ENCODE assay signal across 14 cellular contexts in the genomic region with DNA sequence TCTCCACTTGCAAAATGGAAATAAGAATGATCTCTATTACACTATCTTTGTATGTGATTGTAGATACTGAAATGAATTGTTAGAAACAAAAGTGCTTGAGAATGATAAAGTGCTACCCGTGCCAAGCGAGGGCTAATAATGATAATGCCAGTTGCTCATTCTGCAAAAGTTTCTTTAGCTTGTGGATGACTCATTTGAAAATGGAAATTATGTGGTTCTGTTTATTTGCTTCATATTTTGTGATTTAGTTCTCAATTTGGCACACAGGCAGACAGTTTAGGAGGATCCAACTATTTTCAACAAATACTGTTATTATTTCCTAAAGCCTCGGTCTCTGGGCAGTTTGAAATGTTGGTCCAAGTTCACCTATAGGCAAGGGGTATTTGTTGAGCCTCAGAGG.
DNase-seq lines count a peak whose midpoint lies in the region; ATAC-seq and TF ChIP-seq lines count a peak whose summit lies in the region.
"Had no signal": no experiment of that assay in that cellular context is flagged by ENCODE, and none has a peak within 500 bp of the region (broad histone marks: within the 10 kb centered on the region; RNA-seq: fewer than 3 reads in every experiment).

No MANE protein-coding gene starts in this region.

- H3K4me3 Mint-ChIP-seq in HFFc6, result peak overlapping the region; percentile 44; the same call in 1 of the 2 replicates
- no peak overlapping the region for H3K4me3 Mint-ChIP-seq in naive thymus-derived CD4-positive, alpha-beta T cell
- H3K4me3 Mint-ChIP-seq: IgD-negative memory B cell had no signal

- peaks cover 19% of the 10 kb centered on the region for H3K4me1 Mint-ChIP-seq in HFFc6 (ENCODE audit: low read depth)
- peaks cover 0 to 2% (median 0%) of the 10 kb centered on the region in 7 donors for H3K4me1 Mint-ChIP-seq in naive thymus-derived CD4-positive, alpha-beta T cell
- H3K4me1 Mint-ChIP-seq: IgD-negative memory B cell had no signal

- TF ChIP-seq CTCF in AG10803 (conservative IDR thresholded peaks at IDR 0.05; ENCODE audit: low read length) (no peak), HFFc6 (IDR thresholded peaks at IDR 0.05) (no peak), esophagus squamous epithelium (IDR thresholded peaks at IDR 0.05) (no peak)

- peaks cover 30% of the 10 kb centered on the region for H3K27me3 Mint-ChIP-seq in HFFc6 (ENCODE audit: insufficient read depth)
- H3K27me3 Mint-ChIP-seq in naive thymus-derived CD4-positive, alpha-beta T cell, result peaks cover 7 to 27% (median 13%) of the 10 kb centered on the region in 5 donors

- no peaks in the 10 kb centered on the region for H3K36me3 Mint-ChIP-seq in HFFc6 (ENCODE audit: low read depth)
- H3K36me3 Mint-ChIP-seq in naive thymus-derived CD4-positive, alpha-beta T cell, result no peaks in the 10 kb centered on the region
- H3K36me3 Mint-ChIP-seq: IgD-negative memory B cell had no signal

- POLR2A ChIA-PET in naive thymus-derived CD4-positive, alpha-beta T cell (lab: Charles Lee), result no interaction called here

- H3K27me3 ChIP-seq in naive thymus-derived CD4-positive, alpha-beta T cell (ENCODE audit: control insufficient read depth in 2 of 2, insufficient read depth in 2 of 2, low read length in 2 of 2), result no peaks in the 10 kb centered on the region
- H3K27me3 ChIP-seq in esophagus squamous epithelium, result peaks cover 0 to 15% (median 0%) of the 10 kb centered on the region in 4 donors
- H3K27me3 ChIP-seq: BE2C had no signal

- CTCF ChIA-PET in naive thymus-derived CD4-positive, alpha-beta T cell (lab: Charles Lee), result no interaction called here

- no peak for TF ChIP-seq POLR2A in esophagus squamous epithelium (IDR thresholded peaks at IDR 0.05)

- H3K9me3 ChIP-seq in naive thymus-derived CD4-positive, alpha-beta T cell (ENCODE audit: control insufficient read depth in 2 of 3, low read length in 3 of 3), result no peaks in the 10 kb centered on the region
- no peaks in the 10 kb centered on the region for H3K9me3 ChIP-seq in esophagus squamous epithelium
- H3K9me3 ChIP-seq: BE2C had no signal

- ATAC-seq in naive thymus-derived CD4-positive, alpha-beta T cell, result peak; percentile 32
- ATAC-seq in GM21786 (IDR thresholded peaks at IDR 0.05; ENCODE audit: unreplicated experiment), result no peak

- DNase-seq in AG10803 (ENCODE audit: low read depth) (peak; percentile 56), HFFc6 (peak; percentile 19), dedifferentiated amniotic fluid mesenchymal stem cell (ENCODE audit: extremely low spot score) (peak; percentile 34), NCI-H2227 (lab: John Stamatoyannopoulos, UW; ENCODE audit: unreplicated experiment) (no peak), esophagus squamous epithelium (lab: John Stamatoyannopoulos, UW) (no peak), AML-193 (lab: John Stamatoyannopoulos, UW) (no peak)
- no peak for DNase-seq in naive thymus-derived CD4-positive, alpha-beta T cell
- DNase-seq: BE2C, H7, NCI-H1436, NCI-H2081, NCI-H524 had no signal

- H3K4me3 ChIP-seq in AG10803 (ENCODE audit: low read length), result no peak overlapping the region
- H3K4me3 ChIP-seq in naive thymus-derived CD4-positive, alpha-beta T cell (ENCODE audit: low read length), result no peak overlapping the region
- no peak overlapping the region for H3K4me3 ChIP-seq in esophagus squamous epithelium

- no peak overlapping the region for H3K27ac ChIP-seq in naive thymus-derived CD4-positive, alpha-beta T cell (ENCODE audit: low read depth, low read length)
- H3K27ac ChIP-seq in esophagus squamous epithelium, result no peak overlapping the region

- intact Hi-C loops in naive thymus-derived CD4-positive, alpha-beta T cell (cut with micrococcal nuclease), result no loop called here
- intact Hi-C loops in esophagus squamous epithelium (cut with DNase I), result no loop called here

- no peaks in the 10 kb centered on the region for H3K4me1 ChIP-seq in naive thymus-derived CD4-positive, alpha-beta T cell (ENCODE audit: control insufficient read depth in 2 of 2, insufficient read depth in 2 of 2, low read length in 2 of 2)
- peaks cover 0 to 16% (median 0%) of the 10 kb centered on the region in 3 donors for H3K4me1 ChIP-seq in esophagus squamous epithelium

- no peaks in the 10 kb centered on the region for H3K9me3 Mint-ChIP-seq in HFFc6
- H3K9me3 Mint-ChIP-seq in naive thymus-derived CD4-positive, alpha-beta T cell, result peaks cover 0 to 2% (median 0%) of the 10 kb centered on the region in 11 donors
- H3K9me3 Mint-ChIP-seq: IgD-negative memory B cell had no signal

- 24 to 28% methylated on average over 3 of the region's 3 CpGs for WGBS in esophagus squamous epithelium, 2 donors

- H3K36me3 ChIP-seq in naive thymus-derived CD4-positive, alpha-beta T cell (ENCODE audit: control insufficient read depth in 2 of 3, insufficient read depth in 3 of 3, low read length in 3 of 3), result no peaks in the 10 kb centered on the region
- no peaks in the 10 kb centered on the region for H3K36me3 ChIP-seq in esophagus squamous epithelium
- H3K36me3 ChIP-seq: BE2C had no signal

- peak overlapping the region; percentile 25; the same call in 1 of the 2 replicates for H3K27ac Mint-ChIP-seq in HFFc6
- no peak overlapping the region for H3K27ac Mint-ChIP-seq in naive thymus-derived CD4-positive, alpha-beta T cell
- H3K27ac Mint-ChIP-seq: IgD-negative memory B cell had no signal

Comparison
In these comparisons a context has a peak if more than half of its experiments do, and no peak if none do; other contexts are left out.
1. DNase-seq: peak in AG10803 (single experiment), HFFc6 (single experiment) and dedifferentiated amniotic fluid mesenchymal stem cell (single experiment); none in naive thymus-derived CD4-positive, alpha-beta T cell (0 of 9), NCI-H2227 (single experiment), esophagus squamous epithelium (single experiment) and AML-193 (0 of 2).